Comparison of ENCODE assay signal across 1 cellular context in genomic region chr1:20786310-20787099, GRCh38.
TF ChIP-seq lines count a peak whose summit lies in the region.

No MANE protein-coding gene starts in this region.

TF ChIP-seq in K562, 482 proteins besides CTCF, POLR2A, EP300 and RAD21 (continues in another document):
- TF ChIP-seq MGA (IDR thresholded peaks at IDR 0.05) (no peak), SMAD4 (CRISPR knock-in tag; conservative IDR thresholded peaks at IDR 0.05) (peak; percentile 18; the same call in 1 of the 2 replicates), KLF16 (IDR thresholded peaks at IDR 0.05) (no peak), ATF4 (CRISPR knock-in tag; IDR thresholded peaks at IDR 0.05) (no peak), TAF7 (tag; IDR thresholded peaks at IDR 0.05) (0 out of 2 replicates have a peak, but pooled peaks have one; percentile 26), SPI1 (IDR thresholded peaks at IDR 0.05; ENCODE audit: borderline replicate concordance, low read depth, low read length) (no peak), NCOA6 (IDR thresholded peaks at IDR 0.05) (no peak; the same call in 1 of the 2 replicates), CBX1 (IDR thresholded peaks at IDR 0.05; ENCODE audit: low read depth) (peak; percentile 41), ZFP36 (IDR thresholded peaks at IDR 0.05; ENCODE audit: low read depth, low read length, partially characterized antibody) (peak; percentile 3), KHSRP (IDR thresholded peaks at IDR 0.05) (no peak), CBFA2T2 (conservative IDR thresholded peaks at IDR 0.05) (no peak), ZNF324 (CRISPR knock-in tag; IDR thresholded peaks at IDR 0.05) (no peak), NUFIP1 (IDR thresholded peaks at IDR 0.05; ENCODE audit: partially characterized antibody) (no peak), ZNF318 (IDR thresholded peaks at IDR 0.05; ENCODE audit: borderline replicate concordance in 1 of 2, low read depth in 1 of 2) (no peak), STAG1 (CRISPR knock-in tag; IDR thresholded peaks at IDR 0.05; ENCODE audit: borderline replicate concordance) (no peak; the same call in 1 of the 2 replicates), BMI1 (IDR thresholded peaks at IDR 0.05; ENCODE audit: low read length) (no peak), CREM (IDR thresholded peaks at IDR 0.05; ENCODE audit: low read depth) (peak; percentile 63), FOXK1 (CRISPR knock-in tag; IDR thresholded peaks at IDR 0.05; ENCODE audit: borderline replicate concordance) (peak; percentile 89; the same call in 1 of the 2 replicates), GTF2F1 (IDR thresholded peaks at IDR 0.05; ENCODE audit: low read depth, low read length) (no peak), CBFA2T3 (IDR thresholded peaks at IDR 0.05) (no peak), BCLAF1 (IDR thresholded peaks at IDR 0.05; ENCODE audit: borderline replicate concordance in 1 of 2, control insufficient read depth in 1 of 2, low read depth in 2 of 2, low read length in 1 of 2) (no peak), ILF3 (IDR thresholded peaks at IDR 0.05; ENCODE audit: borderline replicate concordance) (no peak), FOSL1 (tag; conservative IDR thresholded peaks at IDR 0.05) (no peak), ZNF23 (CRISPR knock-in tag; IDR thresholded peaks at IDR 0.05) (no peak), RBM14 (IDR thresholded peaks at IDR 0.05; ENCODE audit: borderline replicate concordance, insufficient read depth, low read depth, low read length) (0 out of 2 replicates have a peak, but pooled peaks have one; percentile 32), FOXA1 (IDR thresholded peaks at IDR 0.05; ENCODE audit: borderline replicate concordance) (no peak), RBM17 (IDR thresholded peaks at IDR 0.05; ENCODE audit: borderline replicate concordance, low read depth, low read length) (no peak), TCF7 (IDR thresholded peaks at IDR 0.05; ENCODE audit: borderline replicate concordance) (0 out of 2 replicates have a peak, but pooled peaks have one; percentile 37), PHF20 (IDR thresholded peaks at IDR 0.05; ENCODE audit: partially characterized antibody) (no peak), NCOA2 (IDR thresholded peaks at IDR 0.05; ENCODE audit: partially characterized antibody in 2 of 2) (no peak), HOMEZ (CRISPR knock-in tag; IDR thresholded peaks at IDR 0.05) (no peak), POU5F1 (IDR thresholded peaks at IDR 0.05; ENCODE audit: borderline replicate concordance, low read depth, low read length, partially characterized antibody) (peak; percentile 86), KLF10 (CRISPR knock-in tag; IDR thresholded peaks at IDR 0.05) (no peak), NELFE (IDR thresholded peaks at IDR 0.05; ENCODE audit: insufficient read depth, insufficient read length) (peak; percentile 3), TRIM28 (IDR thresholded peaks at IDR 0.05) (no peak)
